ENCODE assay signal across 1 cellular context in the genomic region with DNA sequence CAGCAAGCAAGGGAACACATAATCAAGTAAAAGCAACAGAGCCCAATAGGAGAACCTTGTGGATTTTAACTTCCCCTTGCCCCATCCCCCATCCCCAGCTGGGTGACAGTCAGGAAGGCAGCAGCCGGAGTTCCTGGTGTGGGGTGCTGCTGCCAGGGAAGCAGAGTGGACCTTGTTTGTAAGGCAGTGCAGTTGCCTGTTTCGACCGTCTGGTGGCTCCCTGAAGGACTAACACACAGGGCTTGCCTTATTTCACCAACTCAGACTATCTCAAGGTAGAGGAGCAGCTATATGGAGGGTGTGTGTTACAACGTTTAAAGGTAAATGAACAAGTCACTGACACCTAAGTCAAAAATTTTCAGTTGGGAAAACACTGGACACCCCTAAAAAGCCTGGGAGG.
TF ChIP-seq lines count a peak whose summit lies in the region.

No MANE protein-coding gene starts in this region.

TF ChIP-seq in K562, 482 proteins besides CTCF, POLR2A, EP300 and RAD21:
- TF ChIP-seq POU5F1 (IDR thresholded peaks at IDR 0.05; ENCODE audit: borderline replicate concordance, low read depth, low read length, partially characterized antibody), result no peak
- TF ChIP-seq MAFK (IDR thresholded peaks at IDR 0.05; ENCODE audit: low read length), result no peak
- no peak for TF ChIP-seq LEF1 (IDR thresholded peaks at IDR 0.05)
- no peak for TF ChIP-seq POLR2G (IDR thresholded peaks at IDR 0.05; ENCODE audit: low read depth, low read length)
- no peak for TF ChIP-seq ZNF696 (CRISPR knock-in tag; conservative IDR thresholded peaks at IDR 0.05)
- TF ChIP-seq CREBBP (IDR thresholded peaks at IDR 0.05; ENCODE audit: low read depth, low read length), result no peak
- TF ChIP-seq SAFB (IDR thresholded peaks at IDR 0.05; ENCODE audit: borderline replicate concordance, low read depth, low read length), result no peak
- TF ChIP-seq NFE2L1 (tag; IDR thresholded peaks at IDR 0.05; ENCODE audit: borderline replicate concordance, low read depth), result no peak
- TF ChIP-seq ZNF75A (CRISPR knock-in tag; IDR thresholded peaks at IDR 0.05), result no peak
